8 cellular contexts compared by ENCODE assay signal in genomic region chr11:44095506-44096359, GRCh38. TPM values are rescaled to one million over a fixed set of nuclear protein-coding genes. Genes with fewer than 3 reads are reported as not detected.
DNase-seq lines count a peak whose midpoint lies in the region; ATAC-seq and TF ChIP-seq lines count a peak whose summit lies in the region.

Gene EXT2, plus strand, starts transcription at chr11:44095678. Its CDS starts 12,035 bp downstream, at chr11:44107713.

- intact Hi-C loops in dorsolateral prefrontal cortex (cut with DNase I) = loop anchor here (2.0 to 10.0 kb wide), 4 partner anchors 442 to 819 kb away; no protein-coding TSS in a partner anchor
- intact Hi-C loops in lower leg skin (cut with DNase I; ENCODE audit: low total_unique reads) = no loop called here

- H3K4me3 ChIP-seq in dorsolateral prefrontal cortex (peak within 1 kb of the TSS; percentile 64 to 99 (median 87)), lower leg skin (ENCODE audit: low read depth, poor library complexity, severe bottlenecking) (peak within 1 kb of the TSS; percentile 71)

- TF ChIP-seq CTCF in dorsolateral prefrontal cortex (IDR thresholded peaks at IDR 0.05 in 54 of 56, conservative IDR thresholded peaks at IDR 0.05 in 2 of 56; ENCODE audit: low read depth in 1 of 56, partially characterized antibody in 56 of 56) (peak; percentile 84 to 99 (median 96)), lower leg skin (IDR thresholded peaks at IDR 0.05) (no peak)

- TF ChIP-seq POLR2A in lower leg skin (IDR thresholded peaks at IDR 0.05) = no peak

- peak within 1 kb of the TSS in 47 of 59 donors; percentile 5 to 87 (median 72) for H3K27ac ChIP-seq in dorsolateral prefrontal cortex

- DNase-seq in CD1c-positive myeloid dendritic cell (ENCODE audit: extremely low spot score) (peak; percentile 92), NCI-H526 treated with DMSO at 0.1 percent for 48 hours (lab: John Stamatoyannopoulos, UW) (peak; percentile 75), dorsolateral prefrontal cortex (peak; percentile 71 to 94 (median 86)), lower leg skin (ENCODE audit: low spot score in 2 of 2) (peak; percentile 75 to 98)
- DNase-seq in activated CD4-positive, alpha-beta T cell treated with anti-CD3 and anti-CD28 coated beads, Interleukin-2, amount 50 U/mL, for 4 hours = peak; percentile 80 to 82
- peak; percentile 81 to 85 for DNase-seq in stimulated activated CD4-positive, alpha-beta T cell treated with anti-CD3 and anti-CD28 coated beads, Interleukin-4, amount 100 ng/mL, for 4 hours

- no peaks in the 10 kb centered on the region for H3K27me3 ChIP-seq in dorsolateral prefrontal cortex

- WGBS in lower leg skin, 2 donors = 0% methylated on average over 40 to 75 of the region's 83 CpGs

- ATAC-seq in GM19351 (IDR thresholded peaks at IDR 0.05; ENCODE audit: unreplicated experiment) (peak; percentile 91), HG03520 (IDR thresholded peaks at IDR 0.05; ENCODE audit: unreplicated experiment) (peak; percentile 93)

RNA-seq across cellular contexts. Expression of gene EXT2, which starts in this region (rescaled TPM):
- total RNA-seq in dorsolateral prefrontal cortex (10 to 100 TPM; 37.7 to 64.1 (median 50.2) TPM), lower leg skin (10 to 100 TPM; 46.6 to 72.6 (median 68.8) TPM)

Comparison
In these comparisons a context has a peak if more than half of its experiments do, and no peak if none do; other contexts are left out.
1. Peak in every context shown above with its lines: DNase-seq, ATAC-seq, H3K4me3 ChIP-seq and H3K27ac ChIP-seq.
2. CTCF ChIP-seq: peak in dorsolateral prefrontal cortex (56 of 56); none in lower leg skin (0 of 3).